16 cellular contexts compared by ENCODE assay signal in genomic region chr15:93047621-93048425, GRCh38. TPM values are rescaled to one million over a fixed set of nuclear protein-coding genes. Genes with fewer than 3 reads are reported as not detected.
DNase-seq lines count a peak whose midpoint lies in the region; ATAC-seq, FAIRE-seq and TF ChIP-seq lines count a peak whose summit lies in the region.
"Had no signal": no experiment of that assay in that cellular context is flagged by ENCODE, and none has a peak within 500 bp of the region (broad histone marks: within the 10 kb centered on the region; RNA-seq: fewer than 3 reads in every experiment).

No MANE protein-coding gene starts in this region.

- peaks cover 18% of the 10 kb centered on the region for H3K4me1 Mint-ChIP-seq in activated CD8-positive, alpha-beta T cell treated with anti-CD3 and anti-CD28 coated beads for 36 hours (ENCODE audit: low read depth)

- H3K9ac ChIP-seq in BLaER1: peak overlapping the region; percentile 41; the same call in 1 of the 2 replicates
- H3K9ac ChIP-seq in kidney (ENCODE audit: low read length in 2 of 2): no peak overlapping the region

- peak overlapping the region; percentile 79 for H3K4me2 ChIP-seq in BLaER1

- H3K4me3 Mint-ChIP-seq in activated CD8-positive, alpha-beta T cell treated with anti-CD3 and anti-CD28 coated beads for 36 hours: no peak overlapping the region

- no peak overlapping the region for H3K4me3 ChIP-seq in BLaER1
- H3K4me3 ChIP-seq in kidney (ENCODE audit: low read length in 2 of 2): no peak overlapping the region
- H3K4me3 ChIP-seq: SK-N-MC had no signal

- CTCF ChIA-PET in activated CD8-positive, alpha-beta T cell treated with anti-CD3 and anti-CD28 coated beads for 36 hours (lab: Charles Lee): interaction anchor here (0.9 to 1.5 kb wide), 2 partner anchors 11 to 17 kb away, joined by 3 read pairs; no protein-coding TSS in a partner anchor

- no peaks in the 10 kb centered on the region for H3K27me3 ChIP-seq in BLaER1

- H3K9me3 Mint-ChIP-seq in activated CD8-positive, alpha-beta T cell treated with anti-CD3 and anti-CD28 coated beads for 36 hours: peaks cover 6% of the 10 kb centered on the region

- peak; percentile 63 for ATAC-seq in activated CD8-positive, alpha-beta T cell treated with anti-CD3 and anti-CD28 coated beads for 36 hours
- no peak for ATAC-seq in GM21390 (IDR thresholded peaks at IDR 0.05; ENCODE audit: unreplicated experiment)
- no peak for ATAC-seq in HG03439 (IDR thresholded peaks at IDR 0.05; ENCODE audit: unreplicated experiment)

- H3K36me3 Mint-ChIP-seq in activated CD8-positive, alpha-beta T cell treated with anti-CD3 and anti-CD28 coated beads for 36 hours (ENCODE audit: low read depth): no peaks in the 10 kb centered on the region

- H3K36me3 ChIP-seq in BLaER1: peaks cover 89% of the 10 kb centered on the region
- no peaks in the 10 kb centered on the region for H3K36me3 ChIP-seq in kidney (ENCODE audit: control insufficient read depth in 1 of 2, insufficient read depth in 2 of 2, low read length in 2 of 2)
- H3K36me3 ChIP-seq: neutrophil had no signal

- TF ChIP-seq POLR2A in erythroblast (IDR thresholded peaks at IDR 0.05; ENCODE audit: low read length): no peak

- H3K9me3 ChIP-seq in BLaER1 (peaks cover 11% of the 10 kb centered on the region), kidney (ENCODE audit: control insufficient read depth in 1 of 2, low read length in 2 of 2) (peaks cover 0 to 8% of the 10 kb centered on the region in 2 donors)
- H3K9me3 ChIP-seq: neutrophil had no signal

- no peak overlapping the region for H3K27ac Mint-ChIP-seq in activated CD8-positive, alpha-beta T cell treated with anti-CD3 and anti-CD28 coated beads for 36 hours

- H3K4me1 ChIP-seq in BLaER1: peaks cover 100% of the 10 kb centered on the region
- no peaks in the 10 kb centered on the region for H3K4me1 ChIP-seq in kidney (ENCODE audit: control insufficient read depth in 1 of 2, insufficient read depth in 1 of 2, low read depth in 1 of 2, low read length in 2 of 2)

- DNase-seq in GF-D8 (lab: John Stamatoyannopoulos, UW): peak; percentile 81
- peak; percentile 46 for DNase-seq in activated CD8-positive, alpha-beta T cell treated with anti-CD3 and anti-CD28 coated beads for 36 hours
- peak; percentile 71 for DNase-seq in kidney
- DNase-seq in erythroblast (lab: John Stamatoyannopoulos, UW): no peak
- no peak for DNase-seq in HuH-7.5 (ENCODE audit: low spot score)
- DNase-seq: cerebellar nuclear complex, COR-L47, NCI-H1436, small intestine had no signal

- intact Hi-C loops in activated CD8-positive, alpha-beta T cell treated with anti-CD3 and anti-CD28 coated beads for 36 hours (cut with micrococcal nuclease): no loop called here
- intact Hi-C loops in kidney (cut with DNase I): no loop called here

- H4K20me1 ChIP-seq in BLaER1: peaks cover 98% of the 10 kb centered on the region

- H3K27me3 Mint-ChIP-seq in activated CD8-positive, alpha-beta T cell treated with anti-CD3 and anti-CD28 coated beads for 36 hours: no peaks in the 10 kb centered on the region

- no peak for TF ChIP-seq CTCF in activated CD8-positive, alpha-beta T cell treated with anti-CD3 and anti-CD28 coated beads for 36 hours (IDR thresholded peaks at IDR 0.05)
- TF ChIP-seq CTCF in kidney (IDR thresholded peaks at IDR 0.05; ENCODE audit: borderline replicate concordance, extremely low read depth, insufficient read depth): no peak

- FAIRE-seq in kidney (lab: Jason Lieb, UNC): no peak
- FAIRE-seq: keratinocyte, small intestine had no signal

- H3K27ac ChIP-seq in BLaER1 (peak overlapping the region; percentile 78), kidney (ENCODE audit: low read depth in 2 of 2, low read length in 2 of 2) (no peak overlapping the region)
- H3K27ac ChIP-seq: neutrophil, SK-N-MC had no signal

- POLR2A ChIA-PET in activated CD8-positive, alpha-beta T cell treated with anti-CD3 and anti-CD28 coated beads for 36 hours (lab: Charles Lee): no interaction called here

RNA-seq across cellular contexts. Expression of gene RGMA, which starts 41.2 kb away (rescaled TPM):
- total RNA-seq in activated CD8-positive, alpha-beta T cell treated with anti-CD3 and anti-CD28 coated beads for 36 hours: not detected
- total RNA-seq in kidney: 4.7 TPM
- 4.4 TPM for polyA plus RNA-seq in kidney (ENCODE audit: insufficient read depth, low read depth, low replicate concordance)
- total RNA-seq: HT1080 had no signal

Comparison
In these comparisons a context has a peak if more than half of its experiments do, and no peak if none do; other contexts are left out.
1. DNase-seq: peak in GF-D8 (single experiment), activated CD8-positive, alpha-beta T cell treated with anti-CD3 and anti-CD28 coated beads for 36 hours (single experiment) and kidney (single experiment); none in erythroblast (0 of 2) and HuH-7.5 (single experiment).